Comparison of ENCODE assay signal across 25 cellular contexts in genomic region chr1:147824776-147825175, GRCh38.
"Had no signal": no experiment of that assay in that cellular context is flagged by ENCODE, and none has a peak within 500 bp of the region (broad histone marks: within the 10 kb centered on the region; RNA-seq: fewer than 3 reads in every experiment).

No MANE protein-coding gene starts in this region.

- H3K4me3 ChIP-seq: breast epithelium, MG63, SJSA1 had no signal

- H3K9me3 ChIP-seq: breast epithelium, MG63, SJSA1 had no signal

- H3K27me3 ChIP-seq: breast epithelium had no signal

- H3K9me3 Mint-ChIP-seq: activated B cell treated with CpG ODN at 0.5 μM for 24 hours; activated CD4-positive, alpha-beta T cell treated with anti-CD3 and anti-CD28 coated beads, Interleukin-2, amount 10 ng/mL, durations not matched to agents 24 days and 14 days; activated naive CD4-positive, alpha-beta T cell treated with anti-CD3 and anti-CD28 coated beads, Interleukin-2, amount 50 U/mL, for 24 hours; activated T-cell treated with anti-CD3 and anti-CD28 coated beads, Interleukin-2, amount 50 U/mL, for 24 hours; activated T-helper 1 cell treated with anti-CD3 and anti-CD28 coated beads, Interleukin-12 subunit alpha, Interleukin-12 subunit beta, Interleukin-2, Interleukin-4 antibody, amounts not matched to agents 30 ng/mL and 10 ng/mL and 1 ng/mL, durations not matched to agents 14 hours and 24 hours and 36 hours had no signal

- H3K4me3 Mint-ChIP-seq: activated B cell treated with CpG ODN at 0.5 μM for 24 hours; activated CD4-positive, alpha-beta T cell treated with anti-CD3 and anti-CD28 coated beads, Interleukin-2, amount 10 ng/mL, durations not matched to agents 24 days and 14 days; activated CD8-positive, alpha-beta memory T cell treated with anti-CD3 and anti-CD28 coated beads, Interleukin-2, amount 10 ng/mL, durations not matched to agents 7 days and 5 days; activated naive CD4-positive, alpha-beta T cell treated with anti-CD3 and anti-CD28 coated beads, Interleukin-2, amount 50 U/mL, for 24 hours; activated T-cell treated with anti-CD3 and anti-CD28 coated beads, Interleukin-2, amount 50 U/mL, for 24 hours; activated T-helper 1 cell treated with anti-CD3 and anti-CD28 coated beads, Interleukin-12 subunit alpha, Interleukin-12 subunit beta, Interleukin-2, Interleukin-4 antibody, amounts not matched to agents 30 ng/mL and 10 ng/mL and 1 ng/mL, durations not matched to agents 14 hours and 24 hours and 36 hours had no signal

- H3K4me1 Mint-ChIP-seq: activated B cell treated with CpG ODN at 0.5 μM for 24 hours; activated CD4-positive, alpha-beta T cell treated with anti-CD3 and anti-CD28 coated beads, Interleukin-2, amount 10 ng/mL, durations not matched to agents 24 days and 14 days; activated CD8-positive, alpha-beta memory T cell treated with anti-CD3 and anti-CD28 coated beads, Interleukin-2, amount 10 ng/mL, durations not matched to agents 7 days and 5 days; activated naive CD4-positive, alpha-beta T cell treated with anti-CD3 and anti-CD28 coated beads, Interleukin-2, amount 50 U/mL, for 24 hours had no signal

- H3K27me3 Mint-ChIP-seq: activated naive CD4-positive, alpha-beta T cell treated with anti-CD3 and anti-CD28 coated beads, Interleukin-2, amount 50 U/mL, for 24 hours; activated T-cell treated with anti-CD3 and anti-CD28 coated beads, Interleukin-2, amount 50 U/mL, for 24 hours had no signal

- H3K36me3 Mint-ChIP-seq: activated CD8-positive, alpha-beta memory T cell treated with anti-CD3 and anti-CD28 coated beads, Interleukin-2, amount 10 ng/mL, durations not matched to agents 7 days and 5 days; activated naive CD4-positive, alpha-beta T cell treated with anti-CD3 and anti-CD28 coated beads, Interleukin-2, amount 50 U/mL, for 24 hours had no signal

- H3K27ac ChIP-seq: breast epithelium, SJSA1 had no signal

- H3K4me1 ChIP-seq: breast epithelium, SJSA1 had no signal

- H3K27ac Mint-ChIP-seq: activated B cell treated with CpG ODN at 0.5 μM for 24 hours; activated CD4-positive, alpha-beta T cell treated with anti-CD3 and anti-CD28 coated beads, Interleukin-2, amount 10 ng/mL, durations not matched to agents 24 days and 14 days; activated CD8-positive, alpha-beta memory T cell treated with anti-CD3 and anti-CD28 coated beads, Interleukin-2, amount 10 ng/mL, durations not matched to agents 7 days and 5 days; activated naive CD4-positive, alpha-beta T cell treated with anti-CD3 and anti-CD28 coated beads, Interleukin-2, amount 50 U/mL, for 24 hours; activated T-cell treated with anti-CD3 and anti-CD28 coated beads, Interleukin-2, amount 50 U/mL, for 24 hours; activated T-helper 1 cell treated with anti-CD3 and anti-CD28 coated beads, Interleukin-12 subunit alpha, Interleukin-12 subunit beta, Interleukin-2, Interleukin-4 antibody, amounts not matched to agents 30 ng/mL and 10 ng/mL and 1 ng/mL, durations not matched to agents 14 hours and 24 hours and 36 hours had no signal

- ATAC-seq: activated CD8-positive, alpha-beta memory T cell treated with anti-CD3 and anti-CD28 coated beads, Interleukin-2, amount 10 ng/mL, durations not matched to agents 7 days and 5 days; SK-N-SH treated with all-trans-retinoic acid at 6 μM for 48 hours had no signal

- H3K36me3 ChIP-seq: breast epithelium, MG63, SJSA1 had no signal

- DNase-seq: activated B cell treated with CpG ODN at 0.5 μM for 24 hours; activated CD4-positive, alpha-beta T cell treated with anti-CD3 and anti-CD28 coated beads for 1 hour; activated CD4-positive, alpha-beta T cell treated with anti-CD3 and anti-CD28 coated beads, Interleukin-2, amount 10 ng/mL, durations not matched to agents 24 days and 14 days; activated CD4-positive, alpha-beta T cell treated with anti-CD3 and anti-CD28 coated beads, Interleukin-2, amount 50 U/mL, for 48 hours; activated CD8-positive, alpha-beta memory T cell treated with anti-CD3 and anti-CD28 coated beads, Interleukin-2, amount 10 ng/mL, durations not matched to agents 7 days and 5 days; activated effector memory CD4-positive, alpha-beta T cell treated with Interleukin-2 at 50 U/mL for 16 hours; activated naive CD4-positive, alpha-beta T cell; activated T-cell treated with anti-CD3 and anti-CD28 coated beads, Interleukin-2, amount 50 U/mL, for 24 hours; aorta; central memory CD4-positive, alpha-beta T cell; MG63; MV-4-11; NCI-H1092 treated with DMSO at 0.1 percent for 48 hours; NCI-H1417 treated with DMSO at 0.1 percent for 48 hours; NCI-H1694; NCI-H2029 treated with DMSO at 0.1 percent for 48 hours; NCI-H345; NCI-H510A; SHP77; SW 1271 had no signal
